ENCODE assay signal across 1 cellular context in the genomic region with DNA sequence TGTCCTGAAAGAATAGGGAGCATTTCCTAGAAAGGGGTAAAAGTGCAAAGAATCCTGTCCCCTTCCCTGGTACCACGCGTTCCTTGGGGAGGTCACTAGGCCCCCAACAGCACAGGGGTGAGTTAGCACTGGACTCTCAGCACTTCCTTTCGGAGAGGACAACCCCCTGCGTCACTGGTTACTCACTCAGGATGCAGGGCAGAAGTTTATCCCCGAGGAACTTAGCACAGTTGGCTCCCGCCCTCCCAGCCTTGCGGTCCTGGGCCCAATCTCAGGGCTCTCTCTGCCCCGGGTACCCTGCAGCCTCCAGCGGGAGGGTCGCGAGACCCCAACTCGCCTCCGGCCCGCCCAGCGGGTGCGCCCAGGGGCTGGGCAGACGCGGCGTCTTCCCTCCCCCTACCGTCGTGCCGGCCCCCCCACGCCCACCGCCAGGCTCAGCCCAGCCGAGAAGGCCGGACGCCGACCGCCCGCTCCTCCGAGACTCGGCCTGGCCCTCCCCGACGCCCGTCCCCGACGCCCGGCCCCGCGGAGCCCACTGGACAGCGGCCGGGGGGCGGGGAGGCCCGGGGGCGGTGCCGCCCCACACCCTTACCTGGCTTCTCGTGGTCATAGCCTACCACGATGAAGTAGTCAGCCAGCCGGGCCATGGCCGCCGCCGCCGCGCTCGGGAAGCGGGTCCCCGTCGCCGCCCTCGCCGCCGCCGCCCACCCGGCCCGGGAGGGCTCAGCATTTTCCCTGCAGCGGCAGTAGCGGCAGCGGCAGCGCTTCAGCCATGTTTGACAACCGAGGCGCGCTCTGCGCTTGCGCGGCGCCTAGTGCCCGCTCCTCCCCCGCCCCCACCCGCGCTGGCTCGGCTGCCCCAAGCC.
TF ChIP-seq lines count a peak whose summit lies in the region.

A gene (minus strand): TSS at position 797 of the 866 bp plus-strand sequence. CDS start 150 bp downstream, at position 647.

TF ChIP-seq in K562, 482 proteins besides CTCF, POLR2A, EP300 and RAD21 (continued from another document and continues in another):
- TF ChIP-seq, protein P1, sequence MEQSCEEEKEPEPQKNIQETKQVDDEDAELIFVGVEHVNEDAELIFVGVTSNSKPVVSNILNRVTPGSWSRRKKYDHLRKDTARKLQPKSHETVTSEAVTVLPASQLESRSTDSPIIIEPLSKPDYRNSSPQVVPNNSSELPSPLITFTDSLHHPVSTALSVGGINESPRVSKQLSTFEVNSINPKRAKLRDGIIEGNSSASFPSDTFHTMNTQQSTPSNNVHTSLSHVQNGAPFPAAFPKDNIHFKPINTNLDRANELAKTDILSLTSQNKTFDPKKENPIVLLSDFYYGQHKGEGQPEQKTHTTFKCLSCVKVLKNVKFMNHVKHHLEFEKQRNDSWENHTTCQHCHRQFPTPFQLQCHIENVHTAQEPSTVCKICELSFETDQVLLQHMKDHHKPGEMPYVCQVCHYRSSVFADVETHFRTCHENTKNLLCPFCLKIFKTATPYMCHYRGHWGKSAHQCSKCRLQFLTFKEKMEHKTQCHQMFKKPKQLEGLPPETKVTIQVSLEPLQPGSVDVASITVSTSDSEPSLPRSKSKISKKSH (CRISPR knock-in tag; IDR thresholded peaks at IDR 0.05) = no peak
- TF ChIP-seq CCNT2 (IDR thresholded peaks at IDR 0.05; ENCODE audit: borderline replicate concordance, extremely low read depth, insufficient read length, low read depth, low read length) = peak; percentile 37
- TF ChIP-seq ZNF76 (CRISPR knock-in tag; IDR thresholded peaks at IDR 0.05; ENCODE audit: borderline replicate concordance) = no peak
- TF ChIP-seq HMGN3 (IDR thresholded peaks at IDR 0.05; ENCODE audit: borderline replicate concordance, extremely low read depth, insufficient read length, low read depth, low read length) = no peak
- TF ChIP-seq ZNF79 (CRISPR knock-in tag; IDR thresholded peaks at IDR 0.05; ENCODE audit: low read depth) = no peak
- TF ChIP-seq RAD51 (IDR thresholded peaks at IDR 0.05; ENCODE audit: borderline replicate concordance, low read depth) = no peak
- TF ChIP-seq MBD2 (IDR thresholded peaks at IDR 0.05; ENCODE audit: borderline replicate concordance, low read depth) = no peak
- TF ChIP-seq YBX1 (IDR thresholded peaks at IDR 0.05) = no peak
- no peak for TF ChIP-seq ZNF134 (CRISPR knock-in tag; conservative IDR thresholded peaks at IDR 0.05)
- TF ChIP-seq, protein P2, sequence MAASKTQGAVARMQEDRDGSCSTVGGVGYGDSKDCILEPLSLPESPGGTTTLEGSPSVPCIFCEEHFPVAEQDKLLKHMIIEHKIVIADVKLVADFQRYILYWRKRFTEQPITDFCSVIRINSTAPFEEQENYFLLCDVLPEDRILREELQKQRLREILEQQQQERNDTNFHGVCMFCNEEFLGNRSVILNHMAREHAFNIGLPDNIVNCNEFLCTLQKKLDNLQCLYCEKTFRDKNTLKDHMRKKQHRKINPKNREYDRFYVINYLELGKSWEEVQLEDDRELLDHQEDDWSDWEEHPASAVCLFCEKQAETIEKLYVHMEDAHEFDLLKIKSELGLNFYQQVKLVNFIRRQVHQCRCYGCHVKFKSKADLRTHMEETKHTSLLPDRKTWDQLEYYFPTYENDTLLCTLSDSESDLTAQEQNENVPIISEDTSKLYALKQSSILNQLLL (CRISPR knock-in tag; IDR thresholded peaks at IDR 0.05; ENCODE audit: borderline replicate concordance) = no peak
- TF ChIP-seq, protein P3, sequence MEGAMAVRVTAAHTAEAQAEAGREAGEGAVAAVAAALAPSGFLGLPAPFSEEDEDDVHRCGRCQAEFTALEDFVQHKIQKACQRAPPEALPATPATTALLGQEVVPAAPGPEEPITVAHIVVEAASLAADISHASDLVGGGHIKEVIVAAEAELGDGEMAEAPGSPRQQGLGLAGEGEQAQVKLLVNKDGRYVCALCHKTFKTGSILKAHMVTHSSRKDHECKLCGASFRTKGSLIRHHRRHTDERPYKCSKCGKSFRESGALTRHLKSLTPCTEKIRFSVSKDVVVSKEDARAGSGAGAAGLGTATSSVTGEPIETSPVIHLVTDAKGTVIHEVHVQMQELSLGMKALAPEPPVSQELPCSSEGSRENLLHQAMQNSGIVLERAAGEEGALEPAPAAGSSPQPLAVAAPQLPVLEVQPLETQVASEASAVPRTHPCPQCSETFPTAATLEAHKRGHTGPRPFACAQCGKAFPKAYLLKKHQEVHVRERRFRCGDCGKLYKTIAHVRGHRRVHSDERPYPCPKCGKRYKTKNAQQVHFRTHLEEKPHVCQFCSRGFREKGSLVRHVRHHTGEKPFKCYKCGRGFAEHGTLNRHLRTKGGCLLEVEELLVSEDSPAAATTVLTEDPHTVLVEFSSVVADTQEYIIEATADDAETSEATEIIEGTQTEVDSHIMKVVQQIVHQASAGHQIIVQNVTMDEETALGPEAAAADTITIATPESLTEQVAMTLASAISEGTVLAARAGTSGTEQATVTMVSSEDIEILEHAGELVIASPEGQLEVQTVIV (CRISPR knock-in tag; IDR thresholded peaks at IDR 0.05; ENCODE audit: borderline replicate concordance) = no peak
- no peak for TF ChIP-seq ZBTB8A (IDR thresholded peaks at IDR 0.05; ENCODE audit: partially characterized antibody)
- TF ChIP-seq MED1 (CRISPR knock-in tag; IDR thresholded peaks at IDR 0.05; ENCODE audit: borderline replicate concordance) = no peak
- no peak for TF ChIP-seq SRSF3 (IDR thresholded peaks at IDR 0.05; ENCODE audit: insufficient read depth, low read length)
- no peak for TF ChIP-seq RFX7 (CRISPR knock-in tag; IDR thresholded peaks at IDR 0.05)
- TF ChIP-seq ZNF778 (CRISPR knock-in tag; IDR thresholded peaks at IDR 0.05) = no peak
- peak; percentile 65; the same call in 1 of the 2 replicates for TF ChIP-seq PHF8 (IDR thresholded peaks at IDR 0.05; ENCODE audit: borderline replicate concordance, low read length)
- TF ChIP-seq DNMT1 (IDR thresholded peaks at IDR 0.05) = no peak
- no peak for TF ChIP-seq RBM39 (optimal IDR thresholded peaks at IDR 0.05; ENCODE audit: low read depth, low read length)
- TF ChIP-seq KLF1 (tag; IDR thresholded peaks at IDR 0.05) = no peak
- peak; percentile 78; the same call in 1 of the 2 replicates for TF ChIP-seq ZBTB7A (IDR thresholded peaks at IDR 0.05; ENCODE audit: borderline replicate concordance, control insufficient read depth, low read depth, low read length)
- TF ChIP-seq ZBED1 (IDR thresholded peaks at IDR 0.05) = no peak
- no peak for TF ChIP-seq DMBX1 (CRISPR knock-in tag; IDR thresholded peaks at IDR 0.05; ENCODE audit: borderline replicate concordance)
- TF ChIP-seq CBFA2T2 (conservative IDR thresholded peaks at IDR 0.05) = no peak
- no peak for TF ChIP-seq ETS2 (tag; IDR thresholded peaks at IDR 0.05; ENCODE audit: borderline replicate concordance, poor library complexity, severe bottlenecking)
- TF ChIP-seq SPI1 (IDR thresholded peaks at IDR 0.05; ENCODE audit: borderline replicate concordance, low read depth, low read length) = peak; percentile 84
- peak; percentile 79 for TF ChIP-seq RFX5 (IDR thresholded peaks at IDR 0.05; ENCODE audit: low read depth, low read length)
- no peak for TF ChIP-seq SMAD2 (IDR thresholded peaks at IDR 0.05; ENCODE audit: low read depth, low read length)
- TF ChIP-seq TARDBP (IDR thresholded peaks at IDR 0.05) = no peak
- TF ChIP-seq, protein P4, sequence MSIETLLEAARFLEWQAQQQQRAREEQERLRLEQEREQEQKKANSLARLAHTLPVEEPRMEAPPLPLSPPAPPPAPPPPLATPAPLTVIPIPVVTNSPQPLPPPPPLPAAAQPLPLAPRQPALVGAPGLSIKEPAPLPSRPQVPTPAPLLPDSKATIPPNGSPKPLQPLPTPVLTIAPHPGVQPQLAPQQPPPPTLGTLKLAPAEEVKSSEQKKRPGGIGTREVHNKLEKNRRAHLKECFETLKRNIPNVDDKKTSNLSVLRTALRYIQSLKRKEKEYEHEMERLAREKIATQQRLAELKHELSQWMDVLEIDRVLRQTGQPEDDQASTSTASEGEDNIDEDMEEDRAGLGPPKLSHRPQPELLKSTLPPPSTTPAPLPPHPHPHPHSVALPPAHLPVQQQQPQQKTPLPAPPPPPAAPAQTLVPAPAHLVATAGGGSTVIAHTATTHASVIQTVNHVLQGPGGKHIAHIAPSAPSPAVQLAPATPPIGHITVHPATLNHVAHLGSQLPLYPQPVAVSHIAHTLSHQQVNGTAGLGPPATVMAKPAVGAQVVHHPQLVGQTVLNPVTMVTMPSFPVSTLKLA (conservative IDR thresholded peaks at IDR 0.05) = no peak
- TF ChIP-seq, protein P5, sequence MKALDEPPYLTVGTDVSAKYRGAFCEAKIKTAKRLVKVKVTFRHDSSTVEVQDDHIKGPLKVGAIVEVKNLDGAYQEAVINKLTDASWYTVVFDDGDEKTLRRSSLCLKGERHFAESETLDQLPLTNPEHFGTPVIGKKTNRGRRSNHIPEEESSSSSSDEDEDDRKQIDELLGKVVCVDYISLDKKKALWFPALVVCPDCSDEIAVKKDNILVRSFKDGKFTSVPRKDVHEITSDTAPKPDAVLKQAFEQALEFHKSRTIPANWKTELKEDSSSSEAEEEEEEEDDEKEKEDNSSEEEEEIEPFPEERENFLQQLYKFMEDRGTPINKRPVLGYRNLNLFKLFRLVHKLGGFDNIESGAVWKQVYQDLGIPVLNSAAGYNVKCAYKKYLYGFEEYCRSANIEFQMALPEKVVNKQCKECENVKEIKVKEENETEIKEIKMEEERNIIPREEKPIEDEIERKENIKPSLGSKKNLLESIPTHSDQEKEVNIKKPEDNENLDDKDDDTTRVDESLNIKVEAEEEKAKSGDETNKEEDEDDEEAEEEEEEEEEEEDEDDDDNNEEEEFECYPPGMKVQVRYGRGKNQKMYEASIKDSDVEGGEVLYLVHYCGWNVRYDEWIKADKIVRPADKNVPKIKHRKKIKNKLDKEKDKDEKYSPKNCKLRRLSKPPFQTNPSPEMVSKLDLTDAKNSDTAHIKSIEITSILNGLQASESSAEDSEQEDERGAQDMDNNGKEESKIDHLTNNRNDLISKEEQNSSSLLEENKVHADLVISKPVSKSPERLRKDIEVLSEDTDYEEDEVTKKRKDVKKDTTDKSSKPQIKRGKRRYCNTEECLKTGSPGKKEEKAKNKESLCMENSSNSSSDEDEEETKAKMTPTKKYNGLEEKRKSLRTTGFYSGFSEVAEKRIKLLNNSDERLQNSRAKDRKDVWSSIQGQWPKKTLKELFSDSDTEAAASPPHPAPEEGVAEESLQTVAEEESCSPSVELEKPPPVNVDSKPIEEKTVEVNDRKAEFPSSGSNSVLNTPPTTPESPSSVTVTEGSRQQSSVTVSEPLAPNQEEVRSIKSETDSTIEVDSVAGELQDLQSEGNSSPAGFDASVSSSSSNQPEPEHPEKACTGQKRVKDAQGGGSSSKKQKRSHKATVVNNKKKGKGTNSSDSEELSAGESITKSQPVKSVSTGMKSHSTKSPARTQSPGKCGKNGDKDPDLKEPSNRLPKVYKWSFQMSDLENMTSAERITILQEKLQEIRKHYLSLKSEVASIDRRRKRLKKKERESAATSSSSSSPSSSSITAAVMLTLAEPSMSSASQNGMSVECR (CRISPR knock-in tag; IDR thresholded peaks at IDR 0.05) = peak; percentile 48; the same call in 1 of the 2 replicates
- TF ChIP-seq, protein P6, sequence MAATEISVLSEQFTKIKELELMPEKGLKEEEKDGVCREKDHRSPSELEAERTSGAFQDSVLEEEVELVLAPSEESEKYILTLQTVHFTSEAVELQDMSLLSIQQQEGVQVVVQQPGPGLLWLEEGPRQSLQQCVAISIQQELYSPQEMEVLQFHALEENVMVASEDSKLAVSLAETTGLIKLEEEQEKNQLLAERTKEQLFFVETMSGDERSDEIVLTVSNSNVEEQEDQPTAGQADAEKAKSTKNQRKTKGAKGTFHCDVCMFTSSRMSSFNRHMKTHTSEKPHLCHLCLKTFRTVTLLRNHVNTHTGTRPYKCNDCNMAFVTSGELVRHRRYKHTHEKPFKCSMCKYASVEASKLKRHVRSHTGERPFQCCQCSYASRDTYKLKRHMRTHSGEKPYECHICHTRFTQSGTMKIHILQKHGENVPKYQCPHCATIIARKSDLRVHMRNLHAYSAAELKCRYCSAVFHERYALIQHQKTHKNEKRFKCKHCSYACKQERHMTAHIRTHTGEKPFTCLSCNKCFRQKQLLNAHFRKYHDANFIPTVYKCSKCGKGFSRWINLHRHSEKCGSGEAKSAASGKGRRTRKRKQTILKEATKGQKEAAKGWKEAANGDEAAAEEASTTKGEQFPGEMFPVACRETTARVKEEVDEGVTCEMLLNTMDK (IDR thresholded peaks at IDR 0.05; ENCODE audit: borderline replicate concordance, insufficient read depth, low read depth, low read length, poor library complexity, severe bottlenecking) = no peak
- TF ChIP-seq KLF10 (CRISPR knock-in tag; IDR thresholded peaks at IDR 0.05) = no peak
- TF ChIP-seq ZNF830 (CRISPR knock-in tag; IDR thresholded peaks at IDR 0.05) = no peak
- no peak for TF ChIP-seq KDM1A (IDR thresholded peaks at IDR 0.05)
- TF ChIP-seq, protein P7, sequence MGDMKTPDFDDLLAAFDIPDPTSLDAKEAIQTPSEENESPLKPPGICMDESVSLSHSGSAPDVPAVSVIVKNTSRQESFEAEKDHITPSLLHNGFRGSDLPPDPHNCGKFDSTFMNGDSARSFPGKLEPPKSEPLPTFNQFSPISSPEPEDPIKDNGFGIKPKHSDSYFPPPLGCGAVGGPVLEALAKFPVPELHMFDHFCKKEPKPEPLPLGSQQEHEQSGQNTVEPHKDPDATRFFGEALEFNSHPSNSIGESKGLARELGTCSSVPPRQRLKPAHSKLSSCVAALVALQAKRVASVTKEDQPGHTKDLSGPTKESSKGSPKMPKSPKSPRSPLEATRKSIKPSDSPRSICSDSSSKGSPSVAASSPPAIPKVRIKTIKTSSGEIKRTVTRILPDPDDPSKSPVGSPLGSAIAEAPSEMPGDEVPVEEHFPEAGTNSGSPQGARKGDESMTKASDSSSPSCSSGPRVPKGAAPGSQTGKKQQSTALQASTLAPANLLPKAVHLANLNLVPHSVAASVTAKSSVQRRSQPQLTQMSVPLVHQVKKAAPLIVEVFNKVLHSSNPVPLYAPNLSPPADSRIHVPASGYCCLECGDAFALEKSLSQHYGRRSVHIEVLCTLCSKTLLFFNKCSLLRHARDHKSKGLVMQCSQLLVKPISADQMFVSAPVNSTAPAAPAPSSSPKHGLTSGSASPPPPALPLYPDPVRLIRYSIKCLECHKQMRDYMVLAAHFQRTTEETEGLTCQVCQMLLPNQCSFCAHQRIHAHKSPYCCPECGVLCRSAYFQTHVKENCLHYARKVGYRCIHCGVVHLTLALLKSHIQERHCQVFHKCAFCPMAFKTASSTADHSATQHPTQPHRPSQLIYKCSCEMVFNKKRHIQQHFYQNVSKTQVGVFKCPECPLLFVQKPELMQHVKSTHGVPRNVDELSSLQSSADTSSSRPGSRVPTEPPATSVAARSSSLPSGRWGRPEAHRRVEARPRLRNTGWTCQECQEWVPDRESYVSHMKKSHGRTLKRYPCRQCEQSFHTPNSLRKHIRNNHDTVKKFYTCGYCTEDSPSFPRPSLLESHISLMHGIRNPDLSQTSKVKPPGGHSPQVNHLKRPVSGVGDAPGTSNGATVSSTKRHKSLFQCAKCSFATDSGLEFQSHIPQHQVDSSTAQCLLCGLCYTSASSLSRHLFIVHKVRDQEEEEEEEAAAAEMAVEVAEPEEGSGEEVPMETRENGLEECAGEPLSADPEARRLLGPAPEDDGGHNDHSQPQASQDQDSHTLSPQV (IDR thresholded peaks at IDR 0.05) = 0 out of 2 replicates have a peak, but pooled peaks have one; percentile 33
- TF ChIP-seq, protein P8, sequence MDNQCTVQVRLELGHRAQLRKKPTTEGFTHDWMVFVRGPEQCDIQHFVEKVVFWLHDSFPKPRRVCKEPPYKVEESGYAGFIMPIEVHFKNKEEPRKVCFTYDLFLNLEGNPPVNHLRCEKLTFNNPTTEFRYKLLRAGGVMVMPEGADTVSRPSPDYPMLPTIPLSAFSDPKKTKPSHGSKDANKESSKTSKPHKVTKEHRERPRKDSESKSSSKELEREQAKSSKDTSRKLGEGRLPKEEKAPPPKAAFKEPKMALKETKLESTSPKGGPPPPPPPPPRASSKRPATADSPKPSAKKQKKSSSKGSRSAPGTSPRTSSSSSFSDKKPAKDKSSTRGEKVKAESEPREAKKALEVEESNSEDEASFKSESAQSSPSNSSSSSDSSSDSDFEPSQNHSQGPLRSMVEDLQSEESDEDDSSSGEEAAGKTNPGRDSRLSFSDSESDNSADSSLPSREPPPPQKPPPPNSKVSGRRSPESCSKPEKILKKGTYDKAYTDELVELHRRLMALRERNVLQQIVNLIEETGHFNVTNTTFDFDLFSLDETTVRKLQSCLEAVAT (IDR thresholded peaks at IDR 0.05) = no peak
